1 cellular context compared by ENCODE assay signal in the genomic region with DNA sequence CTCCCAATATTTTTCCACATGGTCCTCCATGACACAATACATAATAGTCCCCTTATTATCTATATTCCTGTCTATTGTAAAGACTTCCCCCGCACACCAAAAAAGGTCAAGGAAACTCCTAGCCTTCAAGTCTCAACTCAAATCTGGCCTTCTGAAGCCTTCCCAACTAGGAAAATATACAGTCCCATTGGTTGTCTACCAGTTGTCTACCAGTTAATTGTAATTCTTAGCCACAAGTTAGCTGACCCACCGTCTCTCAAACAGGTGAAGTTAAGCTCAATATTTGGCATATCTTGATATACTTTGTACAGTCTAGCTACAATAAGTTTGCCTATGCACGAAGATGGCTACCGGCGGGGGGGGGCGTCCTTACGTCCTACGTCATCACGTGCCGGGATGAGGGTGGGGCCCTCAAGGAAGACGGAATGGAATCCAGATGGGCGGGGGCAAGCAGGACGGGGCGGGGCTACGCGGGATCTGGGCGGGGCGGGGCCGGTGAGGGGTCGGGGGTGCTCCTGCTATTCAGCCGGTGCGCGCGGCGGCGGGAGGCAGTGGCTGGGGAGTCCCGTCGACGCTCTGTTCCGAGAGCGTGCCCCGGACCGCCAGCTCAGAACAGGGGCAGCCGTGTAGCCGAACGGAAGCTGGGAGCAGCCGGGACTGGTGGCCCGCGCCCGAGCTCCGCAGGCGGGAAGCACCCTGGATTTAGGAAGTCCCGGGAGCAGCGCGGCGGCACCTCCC.
TF ChIP-seq lines count a peak whose summit lies in the region.

TSS of gene AHR (plus strand) at position 551 of the 738 bp plus-strand sequence. CDS start 613 bp downstream, outside the sequence.

TF ChIP-seq in GM12878, 131 proteins besides CTCF, POLR2A, EP300 and RAD21 (continued from another document):
- TF ChIP-seq ZNF687 (IDR thresholded peaks at IDR 0.05) (peak; percentile 80), ATF7 (IDR thresholded peaks at IDR 0.05; ENCODE audit: low read depth) (peak; percentile 66), IKZF2 (IDR thresholded peaks at IDR 0.05) (peak; percentile 5 to 38; a peak in 2 of 4 replicates), EED (IDR thresholded peaks at IDR 0.05; ENCODE audit: low read depth) (peak; percentile 48; the same call in 1 of the 2 replicates), YY1 (IDR thresholded peaks at IDR 0.05; ENCODE audit: low read depth, low read length) (peak; percentile 94), RBBP5 (conservative IDR thresholded peaks at IDR 0.05) (no peak), POU2F2 (IDR thresholded peaks at IDR 0.05; ENCODE audit: borderline replicate concordance, low read depth, low read length) (peak; percentile 37; the same call in 1 of the 3 replicates), CBX5 (IDR thresholded peaks at IDR 0.05; ENCODE audit: low read depth) (0 out of 2 replicates have a peak, but pooled peaks have one; percentile 29), TCF12 (IDR thresholded peaks at IDR 0.05; ENCODE audit: low read depth, low read length) (0 out of 2 replicates have a peak, but pooled peaks have one; percentile 38), GABPA (IDR thresholded peaks at IDR 0.05; ENCODE audit: low read depth) (no peak), POLR2AphosphoS5 (IDR thresholded peaks at IDR 0.05; ENCODE audit: low read length) (peak; percentile 78; the same call in 1 of the 2 replicates), JUND (IDR thresholded peaks at IDR 0.05; ENCODE audit: low read depth, low read length) (no peak), EGR1 (IDR thresholded peaks at IDR 0.05; ENCODE audit: borderline replicate concordance in 1 of 2, low read depth in 2 of 2, low read length in 2 of 2) (peak in 1 of 2 experiments; percentile 26; a peak in 1 of 3 replicates), TAF1 (IDR thresholded peaks at IDR 0.05; ENCODE audit: borderline replicate concordance, low read depth, low read length) (peak; percentile 62; the same call in 1 of the 2 replicates), TCF3 (IDR thresholded peaks at IDR 0.05; ENCODE audit: borderline replicate concordance, insufficient read depth, low read depth, low read length) (0 out of 2 replicates have a peak, but pooled peaks have one; percentile 22), POLR2AphosphoS2 (IDR thresholded peaks at IDR 0.05; ENCODE audit: low read depth, low read length) (0 out of 2 replicates have a peak, but pooled peaks have one; percentile 40), BHLHE40 (IDR thresholded peaks at IDR 0.05; ENCODE audit: borderline replicate concordance in 1 of 2, low read depth in 2 of 2, low read length in 1 of 2) (peak; percentile 61 to 68; a peak in 3 of 4 replicates), CREM (IDR thresholded peaks at IDR 0.05; ENCODE audit: low read depth) (peak; percentile 80), HDAC2 (IDR thresholded peaks at IDR 0.05) (no peak)
- TF ChIP-seq, protein P1, sequence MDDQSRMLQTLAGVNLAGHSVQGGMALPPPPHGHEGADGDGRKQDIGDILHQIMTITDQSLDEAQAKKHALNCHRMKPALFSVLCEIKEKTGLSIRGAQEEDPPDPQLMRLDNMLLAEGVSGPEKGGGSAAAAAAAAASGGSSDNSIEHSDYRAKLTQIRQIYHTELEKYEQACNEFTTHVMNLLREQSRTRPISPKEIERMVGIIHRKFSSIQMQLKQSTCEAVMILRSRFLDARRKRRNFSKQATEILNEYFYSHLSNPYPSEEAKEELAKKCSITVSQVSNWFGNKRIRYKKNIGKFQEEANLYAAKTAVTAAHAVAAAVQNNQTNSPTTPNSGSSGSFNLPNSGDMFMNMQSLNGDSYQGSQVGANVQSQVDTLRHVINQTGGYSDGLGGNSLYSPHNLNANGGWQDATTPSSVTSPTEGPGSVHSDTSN (IDR thresholded peaks at IDR 0.05; ENCODE audit: insufficient replicate concordance, low read depth, low read length) = no peak
- TF ChIP-seq, protein P2, sequence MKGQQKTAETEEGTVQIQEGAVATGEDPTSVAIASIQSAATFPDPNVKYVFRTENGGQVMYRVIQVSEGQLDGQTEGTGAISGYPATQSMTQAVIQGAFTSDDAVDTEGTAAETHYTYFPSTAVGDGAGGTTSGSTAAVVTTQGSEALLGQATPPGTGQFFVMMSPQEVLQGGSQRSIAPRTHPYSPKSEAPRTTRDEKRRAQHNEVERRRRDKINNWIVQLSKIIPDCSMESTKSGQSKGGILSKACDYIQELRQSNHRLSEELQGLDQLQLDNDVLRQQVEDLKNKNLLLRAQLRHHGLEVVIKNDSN (IDR thresholded peaks at IDR 0.05; ENCODE audit: borderline replicate concordance, extremely low read length, insufficient read depth, low read depth, low read length) = peak; percentile 57
- TF ChIP-seq, protein P3, sequence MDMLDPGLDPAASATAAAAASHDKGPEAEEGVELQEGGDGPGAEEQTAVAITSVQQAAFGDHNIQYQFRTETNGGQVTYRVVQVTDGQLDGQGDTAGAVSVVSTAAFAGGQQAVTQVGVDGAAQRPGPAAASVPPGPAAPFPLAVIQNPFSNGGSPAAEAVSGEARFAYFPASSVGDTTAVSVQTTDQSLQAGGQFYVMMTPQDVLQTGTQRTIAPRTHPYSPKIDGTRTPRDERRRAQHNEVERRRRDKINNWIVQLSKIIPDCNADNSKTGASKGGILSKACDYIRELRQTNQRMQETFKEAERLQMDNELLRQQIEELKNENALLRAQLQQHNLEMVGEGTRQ (IDR thresholded peaks at IDR 0.05; ENCODE audit: borderline replicate concordance, low read depth, low read length) = peak; percentile 8; the same call in 1 of the 2 replicates
